18 cellular contexts compared by ENCODE assay signal in the genomic region with DNA sequence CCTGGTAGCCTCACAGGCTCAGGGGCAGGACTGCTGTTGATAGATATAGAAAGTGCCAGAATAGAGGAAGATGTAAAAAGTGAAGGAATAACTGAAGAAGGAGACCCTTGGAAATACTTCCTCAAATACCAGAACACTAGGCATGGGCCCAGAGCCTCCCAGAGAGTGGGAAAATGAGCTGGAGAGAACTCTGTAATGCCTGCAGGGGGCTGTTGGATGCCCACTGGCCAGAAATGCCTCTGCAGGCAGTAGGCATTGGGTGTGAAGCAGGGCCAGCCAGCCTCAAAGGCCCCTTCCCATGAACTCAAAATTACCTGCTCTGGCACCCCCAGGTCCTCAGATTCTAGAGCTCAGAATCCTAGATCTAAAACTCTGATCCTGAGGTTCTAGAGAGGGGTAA. TPM values are rescaled to one million over a fixed set of nuclear protein-coding genes. Genes with fewer than 3 reads are reported as not detected.
DNase-seq lines count a peak whose midpoint lies in the region; ATAC-seq and TF ChIP-seq lines count a peak whose summit lies in the region.
"Had no signal": no experiment of that assay in that cellular context is flagged by ENCODE, and none has a peak within 500 bp of the region (broad histone marks: within the 10 kb centered on the region; RNA-seq: fewer than 3 reads in every experiment).

No MANE protein-coding gene starts in this region.

- no peak overlapping the region for H3K27ac ChIP-seq in upper lobe of right lung
- H3K27ac ChIP-seq: A549 had no signal

- no peaks in the 10 kb centered on the region for H3K9me3 ChIP-seq in upper lobe of right lung
- H3K9me3 ChIP-seq: A549 had no signal

- CTCF ChIA-PET in activated CD4-positive, alpha-beta T cell treated with anti-CD3 and anti-CD28 coated beads, Interleukin-2, amount 10 ng/mL, durations not matched to agents 7 days and 5 days (lab: Charles Lee) = interaction anchor here (0.6 to 0.9 kb wide), 3 partner anchors 8 to 55 kb away, joined by 3 to 4 read pairs (median 3); no protein-coding TSS in a partner anchor

- ATAC-seq in upper lobe of right lung = no peak
- ATAC-seq: A549 had no signal

- TF ChIP-seq CTCF in chondrocyte (IDR thresholded peaks at IDR 0.05) (no peak), nephron progenitor cell (IDR thresholded peaks at IDR 0.05) (no peak), upper lobe of right lung (IDR thresholded peaks at IDR 0.05) (no peak), GM13977 (IDR thresholded peaks at IDR 0.05; ENCODE audit: extremely low read depth, insufficient read depth, missing control alignments) (no peak), GM10266 (IDR thresholded peaks at IDR 0.05; ENCODE audit: control insufficient read depth, insufficient read depth, low read depth, missing control alignments) (no peak)

- H3K36me3 ChIP-seq in upper lobe of right lung = no peaks in the 10 kb centered on the region

- no peak overlapping the region for H3K4me3 Mint-ChIP-seq in chondrocyte (ENCODE audit: unreplicated experiment)
- no peak overlapping the region for H3K4me3 Mint-ChIP-seq in nephron progenitor cell
- no peak overlapping the region for H3K4me3 Mint-ChIP-seq in activated CD4-positive, alpha-beta T cell treated with anti-CD3 and anti-CD28 coated beads, Interleukin-2, amount 10 ng/mL, durations not matched to agents 7 days and 5 days
- H3K4me3 Mint-ChIP-seq: CD4-positive, CD25-positive, alpha-beta regulatory T cell had no signal

- H3K27me3 ChIP-seq in upper lobe of right lung = no peaks in the 10 kb centered on the region

- no peak overlapping the region for H3K27ac Mint-ChIP-seq in chondrocyte (ENCODE audit: unreplicated experiment)
- no peak overlapping the region for H3K27ac Mint-ChIP-seq in nephron progenitor cell
- no peak overlapping the region for H3K27ac Mint-ChIP-seq in activated CD4-positive, alpha-beta T cell treated with anti-CD3 and anti-CD28 coated beads, Interleukin-2, amount 10 ng/mL, durations not matched to agents 7 days and 5 days
- H3K27ac Mint-ChIP-seq: CD4-positive, CD25-positive, alpha-beta regulatory T cell had no signal

- POLR2A ChIA-PET in activated CD4-positive, alpha-beta T cell treated with anti-CD3 and anti-CD28 coated beads, Interleukin-2, amount 10 ng/mL, durations not matched to agents 7 days and 5 days (lab: Charles Lee) = no interaction called here

- H3K9me3 Mint-ChIP-seq in chondrocyte (ENCODE audit: low read depth) = no peaks in the 10 kb centered on the region
- H3K9me3 Mint-ChIP-seq in nephron progenitor cell = no peaks in the 10 kb centered on the region
- no peaks in the 10 kb centered on the region for H3K9me3 Mint-ChIP-seq in activated CD4-positive, alpha-beta T cell treated with anti-CD3 and anti-CD28 coated beads, Interleukin-2, amount 10 ng/mL, durations not matched to agents 7 days and 5 days
- H3K9me3 Mint-ChIP-seq: CD4-positive, CD25-positive, alpha-beta regulatory T cell had no signal

- H3K27me3 Mint-ChIP-seq in chondrocyte (ENCODE audit: low read depth) = no peaks in the 10 kb centered on the region
- H3K27me3 Mint-ChIP-seq in nephron progenitor cell (ENCODE audit: low read depth, poor library complexity) = peaks cover 7% of the 10 kb centered on the region
- H3K27me3 Mint-ChIP-seq in activated CD4-positive, alpha-beta T cell treated with anti-CD3 and anti-CD28 coated beads, Interleukin-2, amount 10 ng/mL, durations not matched to agents 7 days and 5 days = no peaks in the 10 kb centered on the region

- no peak overlapping the region for H3K4me3 ChIP-seq in upper lobe of right lung
- H3K4me3 ChIP-seq: A549 had no signal

- H3K36me3 Mint-ChIP-seq in chondrocyte (ENCODE audit: low read depth) (no peaks in the 10 kb centered on the region), nephron progenitor cell (ENCODE audit: low read depth) (no peaks in the 10 kb centered on the region)
- H3K36me3 Mint-ChIP-seq in activated CD4-positive, alpha-beta T cell treated with anti-CD3 and anti-CD28 coated beads, Interleukin-2, amount 10 ng/mL, durations not matched to agents 7 days and 5 days (ENCODE audit: low read depth) = no peaks in the 10 kb centered on the region
- H3K36me3 Mint-ChIP-seq: CD4-positive, CD25-positive, alpha-beta regulatory T cell had no signal

- H3K4me1 Mint-ChIP-seq in chondrocyte (ENCODE audit: low read depth) (peaks cover 7% of the 10 kb centered on the region), nephron progenitor cell (peaks cover 30% of the 10 kb centered on the region)
- H3K4me1 Mint-ChIP-seq in activated CD4-positive, alpha-beta T cell treated with anti-CD3 and anti-CD28 coated beads, Interleukin-2, amount 10 ng/mL, durations not matched to agents 7 days and 5 days = no peaks in the 10 kb centered on the region
- H3K4me1 Mint-ChIP-seq: CD4-positive, CD25-positive, alpha-beta regulatory T cell had no signal

- peaks cover 4% of the 10 kb centered on the region for H3K4me1 ChIP-seq in upper lobe of right lung

- in situ Hi-C loops in GM13977 (cut with MboI; ENCODE audit: low pct_unique_long_range_greater_than_20kb, low sequenced_read_pairs, unreplicated experiment) = no loop called here

- DNase-seq in activated effector memory CD4-positive, alpha-beta T cell treated with anti-CD3 and anti-CD28 coated beads, Interleukin-2, amount 50 U/mL, for 16 hours = peak; percentile 61
- DNase-seq in activated effector memory CD4-positive, alpha-beta T cell treated with Interleukin-2 at 50 U/mL for 16 hours = no peak
- DNase-seq in chondrocyte (ENCODE audit: low spot score) = peak; percentile 19
- DNase-seq in nephron progenitor cell = peak; percentile 0
- peak; percentile 13 for DNase-seq in upper lobe of right lung
- no peak for DNase-seq in GM13977 (ENCODE audit: low spot score)
- DNase-seq in GM10266 (ENCODE audit: extremely low spot score) = no peak
- no peak for DNase-seq in activated CD4-positive, alpha-beta T cell treated with anti-CD3 and anti-CD28 coated beads, Interleukin-2, amount 10 ng/mL, durations not matched to agents 7 days and 5 days
- DNase-seq: CD4-positive, CD25-positive, alpha-beta regulatory T cell; IMR-90; Kasumi-1; NCI-H187 treated with DMSO at 0.1 percent for 48 hours; NCI-H2171; NCI-H446 treated with DMSO at 0.1 percent for 48 hours; NCI-H82; Right ventricle myocardium superior had no signal

- intact Hi-C loops in upper lobe of right lung (cut with DNase I) = loop anchor here (10.0 kb wide), 1 partner anchor 48 kb away; no protein-coding TSS in a partner anchor

RNA-seq across cellular contexts. Expression of a gene that starts 15.1 kb away (rescaled TPM):
- total RNA-seq in chondrocyte (0.32 TPM in 1 of 3 replicates, not detected in the others), upper lobe of right lung (7.4 TPM)
- total RNA-seq in activated CD4-positive, alpha-beta T cell treated with anti-CD3 and anti-CD28 coated beads, Interleukin-2, amount 10 ng/mL, durations not matched to agents 7 days and 5 days = not detected
- total RNA-seq: CD4-positive, CD25-positive, alpha-beta regulatory T cell; IMR-90 had no signal

RNA-seq across cellular contexts. Expression of a gene that starts 38.9 kb away (rescaled TPM):
- total RNA-seq in chondrocyte = 0.20 TPM in 1 of 3 replicates, not detected in the others
- 3.2 TPM for total RNA-seq in upper lobe of right lung
- not detected for total RNA-seq in activated CD4-positive, alpha-beta T cell treated with anti-CD3 and anti-CD28 coated beads, Interleukin-2, amount 10 ng/mL, durations not matched to agents 7 days and 5 days
- total RNA-seq: CD4-positive, CD25-positive, alpha-beta regulatory T cell; HT-29; IMR-90 had no signal

Comparison
In these comparisons a context has a peak if more than half of its experiments do, and no peak if none do; other contexts are left out.
1. DNase-seq: peak in activated effector memory CD4-positive, alpha-beta T cell treated with anti-CD3 and anti-CD28 coated beads, Interleukin-2, amount 50 U/mL, for 16 hours (single experiment), chondrocyte (single experiment), nephron progenitor cell (single experiment) and upper lobe of right lung (single experiment); none in activated effector memory CD4-positive, alpha-beta T cell treated with Interleukin-2 at 50 U/mL for 16 hours (single experiment), GM13977 (single experiment), GM10266 (single experiment) and activated CD4-positive, alpha-beta T cell treated with anti-CD3 and anti-CD28 coated beads, Interleukin-2, amount 10 ng/mL, durations not matched to agents 7 days and 5 days (single experiment).